In genomic region chr18:22001912-22002487, GRCh38 we compare ENCODE assay signal across 19 cellular contexts.
"Had no signal": no experiment of that assay in that cellular context is flagged by ENCODE, and none has a peak within 500 bp of the region (broad histone marks: within the 10 kb centered on the region; RNA-seq: fewer than 3 reads in every experiment).

No MANE protein-coding gene starts in this region.

- H3K27ac Mint-ChIP-seq: activated naive CD8-positive, alpha-beta T cell; endodermal cell; memory B cell; naive thymus-derived CD8-positive, alpha-beta T cell; stimulated activated memory B cell treated with anti-CD40 and anti-IgM and Interleukin-4, amounts not matched to agents 10 μg/mL and 1 μg/mL and 100 μg/mL, for 72 hours; WTC11 had no signal

- H3K27ac ChIP-seq: coronary artery, esophagus squamous epithelium, gastroesophageal sphincter, right lobe of liver, skin epidermis, thoracic aorta, upper lobe of left lung had no signal

- H3K4me3 ChIP-seq: coronary artery, esophagus squamous epithelium, gastroesophageal sphincter, skin epidermis, thoracic aorta, upper lobe of left lung had no signal

- H3K27me3 Mint-ChIP-seq: activated naive CD8-positive, alpha-beta T cell; memory B cell; stimulated activated memory B cell treated with anti-CD40 and anti-IgM and Interleukin-4, amounts not matched to agents 10 μg/mL and 1 μg/mL and 100 μg/mL, for 72 hours had no signal

- H3K27me3 ChIP-seq: esophagus squamous epithelium, gastroesophageal sphincter, right lobe of liver, upper lobe of left lung had no signal

- H3K4me3 Mint-ChIP-seq: activated naive CD8-positive, alpha-beta T cell; endodermal cell; memory B cell; naive thymus-derived CD8-positive, alpha-beta T cell; stimulated activated memory B cell treated with anti-CD40 and anti-IgM and Interleukin-4, amounts not matched to agents 10 μg/mL and 1 μg/mL and 100 μg/mL, for 72 hours; WTC11 had no signal

- H3K9me3 Mint-ChIP-seq: endodermal cell; memory B cell; naive thymus-derived CD8-positive, alpha-beta T cell; stimulated activated memory B cell treated with anti-CD40 and anti-IgM and Interleukin-4, amounts not matched to agents 10 μg/mL and 1 μg/mL and 100 μg/mL, for 72 hours; WTC11 had no signal

- H3K9me3 ChIP-seq: esophagus squamous epithelium, gastroesophageal sphincter, right lobe of liver, thoracic aorta, upper lobe of left lung had no signal

- ATAC-seq: gastroesophageal sphincter; naive thymus-derived CD8-positive, alpha-beta T cell; stimulated activated memory B cell treated with anti-CD40 and anti-IgM and Interleukin-4, amounts not matched to agents 10 μg/mL and 1 μg/mL and 100 μg/mL, for 72 hours; WTC11 had no signal

- H3K36me3 Mint-ChIP-seq: activated naive CD8-positive, alpha-beta T cell; memory B cell; naive thymus-derived CD8-positive, alpha-beta T cell; stimulated activated memory B cell treated with anti-CD40 and anti-IgM and Interleukin-4, amounts not matched to agents 10 μg/mL and 1 μg/mL and 100 μg/mL, for 72 hours; WTC11 had no signal

- H3K36me3 ChIP-seq: esophagus squamous epithelium, gastroesophageal sphincter, right lobe of liver, thoracic aorta, upper lobe of left lung had no signal

- DNase-seq: activated gamma-delta T cell treated with Interleukin-2 at 50 U/mL for 16 hours; activated T-cell treated with anti-CD3 and anti-CD28 coated beads, Interleukin-2, amount 50 U/mL, for 1 hour; amniotic stem cell; endodermal cell; esophagus squamous epithelium; head of caudate nucleus; naive thymus-derived CD8-positive, alpha-beta T cell; right lobe of liver; stimulated activated CD4-positive, alpha-beta T cell treated with anti-CD3 and anti-CD28 coated beads, Interleukin-2, amount 100 ng/mL, for 24 hours; T-helper 9 cell had no signal

- H3K4me1 Mint-ChIP-seq: memory B cell had no signal
